Comparison of ENCODE assay signal across 29 cellular contexts in genomic region chr1:235176486-235176885, GRCh38.
"Had no signal": no experiment of that assay in that cellular context is flagged by ENCODE, and none has a peak within 500 bp of the region (broad histone marks: within the 10 kb centered on the region; RNA-seq: fewer than 3 reads in every experiment).

No MANE protein-coding gene starts in this region.

- H3K27me3 Mint-ChIP-seq: activated B cell treated with CpG ODN at 0.5 μM for 24 hours; activated T-helper 17 cell treated with anti-CD3 and anti-CD28 coated beads, Interleukin-2, amount 50 U/mL, for 72 hours; stimulated activated memory B cell treated with anti-CD40 and anti-IgM and Interleukin-4, amounts not matched to agents 10 μg/mL and 1 μg/mL and 100 μg/mL, for 72 hours; stimulated activated naive CD8-positive, alpha-beta T cell treated with anti-CD3 and anti-CD28 coated beads, Interleukin-15, amount 100 ng/mL, for 72 hours had no signal

- DNase-seq: activated B cell treated with CpG ODN at 0.5 μM for 24 hours; activated CD4-positive, alpha-beta T cell treated with anti-CD3 and anti-CD28 coated beads, Interleukin-2, amount 50 U/mL, for 4 hours; activated gamma-delta T cell treated with Interleukin-2 at 50 U/mL for 16 hours; activated naive CD4-positive, alpha-beta T cell treated with anti-CD3 and anti-CD28 coated beads, Interleukin-2, amount 50 U/mL, for 16 hours; activated T-cell treated with anti-CD3 and anti-CD28 coated beads for 4 hours; amniotic stem cell; brain microvascular endothelial cell; central memory CD4-positive, alpha-beta T cell; foreskin keratinocyte; heart right ventricle; left ventricle myocardium inferior; occipital lobe; psoas muscle; sigmoid colon; small intestine; stimulated activated CD4-positive, alpha-beta T cell treated with anti-CD3 and anti-CD28 coated beads, Interleukin-1b, Interleukin-23, amount 100 ng/mL, for 48 hours; stimulated activated CD4-positive, alpha-beta T cell treated with anti-CD3 and anti-CD28 coated beads, Interleukin-4, amount 100 ng/mL, for 4 hours; stimulated activated CD8-positive, alpha-beta memory T cell treated with anti-CD3 and anti-CD28 coated beads, Interleukin-4, amount 100 ng/mL, for 48 hours; stimulated activated naive CD8-positive, alpha-beta T cell treated with anti-CD3 and anti-CD28 coated beads, Interleukin-15, amount 100 ng/mL, for 72 hours; substantia nigra; T-helper 2 cell; upper lobe of right lung had no signal

- H3K4me3 Mint-ChIP-seq: activated B cell treated with CpG ODN at 0.5 μM for 24 hours; activated T-helper 17 cell treated with anti-CD3 and anti-CD28 coated beads, Interleukin-2, amount 50 U/mL, for 72 hours; nephron; stimulated activated memory B cell treated with anti-CD40 and anti-IgM and Interleukin-4, amounts not matched to agents 10 μg/mL and 1 μg/mL and 100 μg/mL, for 72 hours; stimulated activated naive CD8-positive, alpha-beta T cell treated with anti-CD3 and anti-CD28 coated beads, Interleukin-15, amount 100 ng/mL, for 72 hours had no signal

- H3K4me1 ChIP-seq: esophagus muscularis mucosa, foreskin keratinocyte, heart right ventricle, left ventricle myocardium inferior, parathyroid adenoma, psoas muscle, sigmoid colon, upper lobe of right lung had no signal

- H3K27ac Mint-ChIP-seq: activated B cell treated with CpG ODN at 0.5 μM for 24 hours; activated T-helper 17 cell treated with anti-CD3 and anti-CD28 coated beads, Interleukin-2, amount 50 U/mL, for 72 hours; nephron; stimulated activated memory B cell treated with anti-CD40 and anti-IgM and Interleukin-4, amounts not matched to agents 10 μg/mL and 1 μg/mL and 100 μg/mL, for 72 hours had no signal

- FAIRE-seq: astrocyte, islet of Langerhans had no signal

- H3K9me3 Mint-ChIP-seq: activated B cell treated with CpG ODN at 0.5 μM for 24 hours; activated T-helper 17 cell treated with anti-CD3 and anti-CD28 coated beads, Interleukin-2, amount 50 U/mL, for 72 hours; nephron; stimulated activated memory B cell treated with anti-CD40 and anti-IgM and Interleukin-4, amounts not matched to agents 10 μg/mL and 1 μg/mL and 100 μg/mL, for 72 hours; stimulated activated naive CD8-positive, alpha-beta T cell treated with anti-CD3 and anti-CD28 coated beads, Interleukin-15, amount 100 ng/mL, for 72 hours had no signal

- H3K27me3 ChIP-seq: brain microvascular endothelial cell, esophagus muscularis mucosa, foreskin keratinocyte, heart right ventricle, sigmoid colon, upper lobe of right lung had no signal

- H3K9ac ChIP-seq: parathyroid adenoma had no signal

- H2AFZ ChIP-seq: parathyroid adenoma had no signal

- H3K27ac ChIP-seq: brain microvascular endothelial cell, esophagus muscularis mucosa, foreskin keratinocyte, heart right ventricle, left ventricle myocardium inferior, parathyroid adenoma, psoas muscle, sigmoid colon, upper lobe of right lung had no signal

- ATAC-seq: activated T-helper 17 cell treated with anti-CD3 and anti-CD28 coated beads, Interleukin-2, amount 50 U/mL, for 72 hours; foreskin keratinocyte; heart right ventricle; psoas muscle; stimulated activated memory B cell treated with anti-CD40 and anti-IgM and Interleukin-4, amounts not matched to agents 10 μg/mL and 1 μg/mL and 100 μg/mL, for 72 hours; stimulated activated naive CD8-positive, alpha-beta T cell treated with anti-CD3 and anti-CD28 coated beads, Interleukin-15, amount 100 ng/mL, for 72 hours; upper lobe of right lung had no signal

- H3K79me2 ChIP-seq: parathyroid adenoma had no signal

- H3K4me1 Mint-ChIP-seq: activated B cell treated with CpG ODN at 0.5 μM for 24 hours; activated T-helper 17 cell treated with anti-CD3 and anti-CD28 coated beads, Interleukin-2, amount 50 U/mL, for 72 hours; nephron; stimulated activated memory B cell treated with anti-CD40 and anti-IgM and Interleukin-4, amounts not matched to agents 10 μg/mL and 1 μg/mL and 100 μg/mL, for 72 hours had no signal

- H3K4me3 ChIP-seq: esophagus muscularis mucosa, heart right ventricle, left ventricle myocardium inferior, psoas muscle, sigmoid colon, upper lobe of right lung had no signal

- H3K9me3 ChIP-seq: esophagus muscularis mucosa, heart right ventricle, left ventricle myocardium inferior, psoas muscle, sigmoid colon, upper lobe of right lung had no signal
